In genomic region chr1:180228648-180229482, GRCh38 we compare ENCODE assay signal across 8 cellular contexts. TPM values are rescaled to one million over a fixed set of nuclear protein-coding genes. Genes with fewer than 3 reads are reported as not detected.
DNase-seq lines count a peak whose midpoint lies in the region; TF ChIP-seq lines count a peak whose summit lies in the region.

No MANE protein-coding gene starts in this region.

- in situ Hi-C loops in T47D (cut with HindIII; ENCODE audit: low pct_unique_long_range_greater_than_20kb, low sequenced_read_pairs) = no loop called here

- H3K9me3 ChIP-seq in vagina = no peaks in the 10 kb centered on the region

- no peak for DNase-seq in activated CD4-positive, alpha-beta T cell treated with anti-CD3 and anti-CD28 coated beads, Interleukin-2, amount 10 ng/mL, durations not matched to agents 7 days and 5 days
- DNase-seq in activated CD4-positive, alpha-beta T cell treated with anti-CD3 and anti-CD28 coated beads for 1 hour = no peak
- DNase-seq in M059J (ENCODE audit: low read depth) = peak; percentile 28
- peak; percentile 69 to 90 for DNase-seq in T47D (ENCODE audit: low read depth in 1 of 2, low spot score in 1 of 2)
- peak; percentile 14 to 29 for DNase-seq in lung microvascular endothelial cell (ENCODE audit: low read depth in 2 of 2)
- no peak for DNase-seq in vagina (ENCODE audit: extremely low spot score in 2 of 2)
- DNase-seq in NCI-H446 (lab: John Stamatoyannopoulos, UW) = no peak
- no peak for DNase-seq in EL

- CTCF ChIA-PET in activated CD4-positive, alpha-beta T cell treated with anti-CD3 and anti-CD28 coated beads, Interleukin-2, amount 10 ng/mL, durations not matched to agents 7 days and 5 days (lab: Charles Lee) = interaction anchor here (0.7 kb wide), 1 partner anchor 12 kb away, joined by 3 read pairs; no protein-coding TSS in a partner anchor

- no peaks in the 10 kb centered on the region for H3K36me3 Mint-ChIP-seq in activated CD4-positive, alpha-beta T cell treated with anti-CD3 and anti-CD28 coated beads, Interleukin-2, amount 10 ng/mL, durations not matched to agents 7 days and 5 days (ENCODE audit: low read depth)

- no peak overlapping the region for H3K27ac ChIP-seq in vagina

- no peak for TF ChIP-seq CTCF in vagina (IDR thresholded peaks at IDR 0.05)

- H3K4me1 ChIP-seq in vagina = peaks cover 41% of the 10 kb centered on the region

- H3K4me3 Mint-ChIP-seq in activated CD4-positive, alpha-beta T cell treated with anti-CD3 and anti-CD28 coated beads, Interleukin-2, amount 10 ng/mL, durations not matched to agents 7 days and 5 days = peak overlapping the region; percentile 62

- intact Hi-C loops in vagina (cut with DNase I) = no loop called here

- H3K4me1 Mint-ChIP-seq in activated CD4-positive, alpha-beta T cell treated with anti-CD3 and anti-CD28 coated beads, Interleukin-2, amount 10 ng/mL, durations not matched to agents 7 days and 5 days = peaks cover 18% of the 10 kb centered on the region

- no peak overlapping the region for H3K27ac Mint-ChIP-seq in activated CD4-positive, alpha-beta T cell treated with anti-CD3 and anti-CD28 coated beads, Interleukin-2, amount 10 ng/mL, durations not matched to agents 7 days and 5 days

- POLR2A ChIA-PET in activated CD4-positive, alpha-beta T cell treated with anti-CD3 and anti-CD28 coated beads, Interleukin-2, amount 10 ng/mL, durations not matched to agents 7 days and 5 days (lab: Charles Lee) = no interaction called here

- TF ChIP-seq POLR2A in vagina (IDR thresholded peaks at IDR 0.05) = no peak

- peaks cover 77% of the 10 kb centered on the region for H3K27me3 Mint-ChIP-seq in activated CD4-positive, alpha-beta T cell treated with anti-CD3 and anti-CD28 coated beads, Interleukin-2, amount 10 ng/mL, durations not matched to agents 7 days and 5 days

- H3K9me3 Mint-ChIP-seq in activated CD4-positive, alpha-beta T cell treated with anti-CD3 and anti-CD28 coated beads, Interleukin-2, amount 10 ng/mL, durations not matched to agents 7 days and 5 days = no peaks in the 10 kb centered on the region

- H3K36me3 ChIP-seq in vagina = no peaks in the 10 kb centered on the region

- H3K4me3 ChIP-seq in vagina = peak overlapping the region; percentile 52 to 66

- H3K27me3 ChIP-seq in vagina = peaks cover 38% of the 10 kb centered on the region

RNA-seq across cellular contexts. Expression of gene LHX4, which starts 1.2 kb away (rescaled TPM):
- total RNA-seq in activated CD4-positive, alpha-beta T cell treated with anti-CD3 and anti-CD28 coated beads, Interleukin-2, amount 10 ng/mL, durations not matched to agents 7 days and 5 days = not detected
- 0.02 TPM in 1 of 2 replicates, not detected in the other for total RNA-seq in M059J (2014; rRNA removed; shearing (Covaris generic))
- total RNA-seq in lung microvascular endothelial cell = not detected in 2 replicates
- 0.98 TPM for total RNA-seq in vagina

Comparison
In these comparisons a context has a peak if more than half of its experiments do, and no peak if none do; other contexts are left out.
1. DNase-seq: peak in M059J (single experiment), T47D (2 of 2) and lung microvascular endothelial cell (2 of 2); none in activated CD4-positive, alpha-beta T cell treated with anti-CD3 and anti-CD28 coated beads, Interleukin-2, amount 10 ng/mL, durations not matched to agents 7 days and 5 days (single experiment), activated CD4-positive, alpha-beta T cell treated with anti-CD3 and anti-CD28 coated beads for 1 hour (single experiment), vagina (0 of 2), NCI-H446 (0 of 2) and EL (single experiment).